Comparison of ENCODE assay signal across 8 cellular contexts in the genomic region with DNA sequence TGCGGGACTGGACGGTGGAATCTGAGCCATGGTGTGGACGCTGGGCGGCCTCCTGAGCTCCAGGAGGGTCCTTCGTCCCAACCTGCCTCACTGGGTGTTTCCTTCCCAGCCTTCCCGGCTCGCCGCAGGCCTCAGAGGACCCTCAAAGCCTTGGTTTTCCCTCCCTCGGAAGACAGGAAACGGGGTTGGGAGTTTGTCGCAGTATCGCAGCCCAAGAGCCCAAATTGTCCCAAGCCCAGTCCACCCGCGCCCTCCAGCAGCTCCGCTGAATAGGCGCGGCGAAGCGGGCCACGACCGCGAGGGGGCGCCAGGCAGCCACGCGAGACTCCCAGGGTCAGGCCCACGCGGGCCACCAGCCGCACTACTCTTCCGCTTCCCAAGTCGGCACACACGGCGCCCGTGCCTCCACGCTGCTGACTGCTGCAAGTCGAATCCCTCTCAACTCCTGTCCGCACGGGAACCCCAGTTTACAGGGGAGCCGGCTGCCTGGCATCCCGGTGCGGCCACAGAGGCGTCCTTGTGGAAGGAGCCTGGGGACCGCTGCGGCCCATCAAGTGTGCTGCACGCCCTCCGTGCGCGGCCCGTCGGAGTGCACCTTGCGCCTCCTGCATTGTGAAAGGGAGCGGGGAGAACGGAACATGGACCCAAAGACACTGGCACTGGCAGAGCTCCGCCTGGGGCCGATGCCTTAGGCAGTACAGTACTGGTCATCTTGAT. TPM values are rescaled to one million over a fixed set of nuclear protein-coding genes. Genes with fewer than 3 reads are reported as not detected.
DNase-seq lines count a peak whose midpoint lies in the region; ATAC-seq and TF ChIP-seq lines count a peak whose summit lies in the region.

No MANE protein-coding gene starts in this region.

- H3K9me2 ChIP-seq in hepatocyte (replicated peaks; ENCODE audit: insufficient read depth) = no peaks in the 10 kb centered on the region

- intact Hi-C loops in ascending aorta (cut with DNase I) (loop anchor here (1.0 kb wide), 4 partner anchors 53 to 413 kb away; a partner anchor contains a TSS), sciatic nerve (cut with DNase I) (no loop called here)

- H3K4me2 ChIP-seq in hepatocyte = peak overlapping the region; percentile 90

- ATAC-seq in GM19351 (IDR thresholded peaks at IDR 0.05; ENCODE audit: unreplicated experiment) = peak; percentile 66
- peak; percentile 99 for ATAC-seq in sciatic nerve
- no peak for ATAC-seq in GM19395 (IDR thresholded peaks at IDR 0.05; ENCODE audit: unreplicated experiment)

- no peak overlapping the region for H3K27ac ChIP-seq in ascending aorta
- H3K27ac ChIP-seq in hepatocyte = no peak overlapping the region

- DNase-seq in CD1c-positive myeloid dendritic cell (ENCODE audit: extremely low spot score) (peak; percentile 96), MG63 (peak; percentile 65), T-helper 9 cell (peak; percentile 89), ascending aorta (ENCODE audit: low spot score in 2 of 2) (peak; percentile 53 to 92), hepatocyte (ENCODE audit: low spot score) (peak; percentile 86), sciatic nerve (ENCODE audit: low spot score) (peak; percentile 94)

- H4K20me1 ChIP-seq in hepatocyte (ENCODE audit: insufficient read depth, poor library complexity, severe bottlenecking) = no peaks in the 10 kb centered on the region

- TF ChIP-seq CTCF in ascending aorta (IDR thresholded peaks at IDR 0.05) (peak; percentile 98), hepatocyte (IDR thresholded peaks at IDR 0.05; ENCODE audit: poor library complexity) (peak; percentile 96)

- no peaks in the 10 kb centered on the region for H3K36me3 ChIP-seq in MG63
- no peaks in the 10 kb centered on the region for H3K36me3 ChIP-seq in ascending aorta
- no peaks in the 10 kb centered on the region for H3K36me3 ChIP-seq in hepatocyte (replicated peaks; ENCODE audit: insufficient read depth, low read depth)

- WGBS in hepatocyte (ENCODE audit: low lambda C conversion rate, missing lambda C conversion rate) = 21% methylated on average over 54 of the region's 54 CpGs

- no peaks in the 10 kb centered on the region for H3K27me3 ChIP-seq in MG63
- no peaks in the 10 kb centered on the region for H3K27me3 ChIP-seq in ascending aorta
- no peaks in the 10 kb centered on the region for H3K27me3 ChIP-seq in hepatocyte

- H2AFZ ChIP-seq in hepatocyte = peak overlapping the region; percentile 95

- no peaks in the 10 kb centered on the region for H3K79me2 ChIP-seq in hepatocyte

- H3K4me3 ChIP-seq in MG63 (no peak overlapping the region), ascending aorta (peak overlapping the region; percentile 57 to 71), hepatocyte (no peak overlapping the region)

- H3K9me3 ChIP-seq in MG63 = no peaks in the 10 kb centered on the region
- no peaks in the 10 kb centered on the region for H3K9me3 ChIP-seq in ascending aorta
- no peaks in the 10 kb centered on the region for H3K9me3 ChIP-seq in hepatocyte (ENCODE audit: low read depth)

- peaks cover 0 to 6% of the 10 kb centered on the region in 2 donors for H3K4me1 ChIP-seq in ascending aorta
- H3K4me1 ChIP-seq in hepatocyte (ENCODE audit: insufficient read depth) = peaks cover 4% of the 10 kb centered on the region

RNA-seq across cellular contexts. Expression of a gene that starts 40.4 kb away (rescaled TPM):
- total RNA-seq in MG63 (2014; rRNA removed; shearing (Covaris generic); ENCODE audit: low replicate concordance) = 65.7 and 74.6 TPM in 2 replicates
- total RNA-seq in ascending aorta (21.4 TPM), hepatocyte (43.4 and 57.9 TPM in 2 replicates), sciatic nerve (29.0 TPM)
- polyA plus RNA-seq in hepatocyte = 69.0 and 94.8 TPM in 2 replicates

RNA-seq across cellular contexts. Expression of a gene that starts 50.4 kb away (rescaled TPM):
- not detected in 2 replicates for total RNA-seq in MG63 (2014; rRNA removed; shearing (Covaris generic); ENCODE audit: low replicate concordance)
- not detected for total RNA-seq in ascending aorta
- total RNA-seq in hepatocyte = 0.03 TPM in 1 of 2 replicates, not detected in the other
- not detected in 2 replicates for polyA plus RNA-seq in hepatocyte
- not detected for total RNA-seq in sciatic nerve

RNA-seq across cellular contexts. Expression of a gene that starts 52.5 kb away (rescaled TPM):
- 2.4 and 12.0 TPM in 2 replicates for total RNA-seq in MG63 (2014; rRNA removed; shearing (Covaris generic); ENCODE audit: low replicate concordance)
- total RNA-seq in ascending aorta = 9.2 TPM
- 9.2 and 11.4 TPM in 2 replicates for total RNA-seq in hepatocyte
- 27.6 and 33.8 TPM in 2 replicates for polyA plus RNA-seq in hepatocyte
- total RNA-seq in sciatic nerve = 31.6 TPM

Comparison
In these comparisons a context has a peak if more than half of its experiments do, and no peak if none do; other contexts are left out.
1. H3K4me3 ChIP-seq: peak in ascending aorta (2 of 2); none in MG63 (single experiment) and hepatocyte (single experiment).
2. Peak in every context shown above with its lines, with median percentiles within 50 percentile points of each other: DNase-seq.